ENCODE assay signal across 8 cellular contexts in genomic region chr9:36765468-36766341, GRCh38.
DNase-seq lines count a peak whose midpoint lies in the region; ATAC-seq and TF ChIP-seq lines count a peak whose summit lies in the region.

No MANE protein-coding gene starts in this region.

- H3K4me3 ChIP-seq in GM12864 (ENCODE audit: low read depth, low read length): peak overlapping the region; percentile 47

- TF ChIP-seq CTCF in GM12864 (IDR thresholded peaks at IDR 0.05; ENCODE audit: low read depth, low read length, missing control alignments): no peak

- DNase-seq in GM12864 (ENCODE audit: low read depth) (peak; percentile 94), NCI-H128 (lab: John Stamatoyannopoulos, UW; ENCODE audit: unreplicated experiment) (peak; percentile 59), T-helper 1 cell (peak; percentile 73 to 95 (median 84)), anterior cingulate cortex (lab: John Stamatoyannopoulos, UW) (peak; percentile 19 to 93 (median 76)), iPS-NIHi7 (ENCODE audit: extremely low spot score) (peak; percentile 97), amniotic stem cell (lab: John Stamatoyannopoulos, UW) (no peak)
- peak; percentile 78 to 89 (median 87) for DNase-seq in stimulated activated CD4-positive, alpha-beta T cell treated with anti-CD3 and anti-CD28 coated beads, Interleukin-12 subunit alpha, Interleukin-12 subunit beta, amount 100 ng/mL, for 48 hours (ENCODE audit: low read depth in 2 of 3, low spot score in 1 of 3)

- ATAC-seq in HG02610 (IDR thresholded peaks at IDR 0.05; ENCODE audit: unreplicated experiment): peak; percentile 100
